ENCODE assay signal across 8 cellular contexts in the genomic region with DNA sequence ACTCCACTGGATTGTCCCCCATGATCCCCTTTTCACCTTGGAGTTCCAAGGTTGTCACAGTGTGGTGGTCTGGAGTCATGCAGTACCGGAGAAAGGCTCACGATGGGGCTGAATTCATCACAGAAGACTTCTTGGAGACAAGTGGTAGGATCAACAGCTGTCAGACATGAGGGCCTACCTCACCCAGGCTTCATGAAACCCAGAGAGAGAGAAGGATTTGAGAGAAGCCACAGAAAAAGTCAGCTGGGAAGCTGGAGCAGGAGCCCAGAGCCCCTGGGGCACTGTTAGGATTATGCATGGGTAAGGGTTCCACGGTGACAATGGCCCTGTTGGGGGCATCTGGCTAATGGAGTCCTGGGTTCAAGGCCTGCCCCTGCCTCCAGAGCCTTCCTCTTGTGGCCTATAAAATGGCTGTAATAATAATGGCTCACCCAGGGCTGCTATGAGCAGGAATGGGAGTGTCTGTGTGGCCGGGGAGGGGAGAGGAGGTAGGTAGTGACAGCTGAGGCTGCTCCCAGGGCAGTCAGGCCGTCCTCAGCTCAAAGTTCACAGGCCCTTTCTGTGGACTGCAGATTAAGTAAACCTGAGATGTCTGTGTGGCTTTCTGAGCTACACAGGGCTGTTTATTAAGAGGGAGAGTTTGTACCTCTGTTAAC. TPM values are rescaled to one million over a fixed set of nuclear protein-coding genes. Genes with fewer than 3 reads are reported as not detected.
A peak's percentile ranks its signal among the peaks of the same experiment; 100 is the strongest.
DNase-seq lines count a peak whose midpoint lies in the region; ATAC-seq and TF ChIP-seq lines count a peak whose summit lies in the region.

No MANE protein-coding gene starts in this region.

- peak overlapping the region; percentile 66 for H3K4me3 Mint-ChIP-seq in WTC11
- H3K4me3 Mint-ChIP-seq in type B pancreatic cell: peak overlapping the region; percentile 84

- peak; percentile 32 for DNase-seq in GM03348 (ENCODE audit: low spot score)
- peak; percentile 71 for DNase-seq in Karpas-422
- no peak for DNase-seq in WTC11 (ENCODE audit: low spot score)
- no peak for DNase-seq in type B pancreatic cell (ENCODE audit: extremely low spot score, unreplicated experiment)
- no peak for DNase-seq in NCI-H187 (lab: John Stamatoyannopoulos, UW)

- no peaks in the 10 kb centered on the region for H3K9me2 ChIP-seq in Karpas-422 (replicated peaks; ENCODE audit: insufficient read depth, low read length)

- H3K27me3 ChIP-seq in Karpas-422 (ENCODE audit: low read length) (no peaks in the 10 kb centered on the region), duodenal mucosa (ENCODE audit: control insufficient read depth in 1 of 2, insufficient read depth in 2 of 2, low read length in 2 of 2) (no peaks in the 10 kb centered on the region), mucosa of stomach (ENCODE audit: control insufficient read depth, insufficient read depth, low read length) (no peaks in the 10 kb centered on the region)

- H3K36me3 ChIP-seq in Karpas-422 (ENCODE audit: insufficient read depth, low read length) (no peaks in the 10 kb centered on the region), duodenal mucosa (ENCODE audit: control insufficient read depth in 1 of 2, insufficient read depth in 2 of 2, low read length in 2 of 2) (peaks cover 0 to 7% of the 10 kb centered on the region in 2 donors), mucosa of stomach (ENCODE audit: control insufficient read depth, insufficient read depth, low read length) (no peaks in the 10 kb centered on the region)

- POLR2A ChIA-PET in WTC11 (lab: Charles Lee): interaction anchor here (1.2 to 1.8 kb wide), 2 partner anchors 26 to 145 kb away, joined by 3 to 4 read pairs; no protein-coding TSS in a partner anchor

- H3K4me1 Mint-ChIP-seq in WTC11: peaks cover 19% of the 10 kb centered on the region
- peaks cover 13% of the 10 kb centered on the region for H3K4me1 Mint-ChIP-seq in type B pancreatic cell (ENCODE audit: unreplicated experiment)

- CTCF ChIA-PET in WTC11 (lab: Charles Lee): interaction anchor here (0.8 to 2.7 kb wide), 15 partner anchors 13 to 138 kb away, joined by 3 to 12 read pairs (median 4); a partner anchor contains a TSS

- peak overlapping the region; percentile 82 for H3K9ac ChIP-seq in Karpas-422 (ENCODE audit: low read length)
- H3K9ac ChIP-seq in duodenal mucosa (ENCODE audit: low read depth in 1 of 2, low read length in 2 of 2): peak overlapping the region; percentile 76 to 93
- peak overlapping the region; percentile 86 for H3K9ac ChIP-seq in mucosa of stomach (ENCODE audit: low read length)

- peak overlapping the region; percentile 81 for H3K4me3 ChIP-seq in Karpas-422 (ENCODE audit: low read length)
- peak overlapping the region; percentile 86 to 91 for H3K4me3 ChIP-seq in duodenal mucosa (ENCODE audit: low read depth in 1 of 2, low read length in 2 of 2)
- peak overlapping the region; percentile 79 for H3K4me3 ChIP-seq in mucosa of stomach (ENCODE audit: low read length)

- H4K20me1 ChIP-seq in Karpas-422 (ENCODE audit: insufficient read depth, low read depth, low read length): no peaks in the 10 kb centered on the region

- H3K4me2 ChIP-seq in Karpas-422 (ENCODE audit: low read depth, low read length, poor library complexity, severe bottlenecking): peak overlapping the region; percentile 71

- peak overlapping the region; percentile 74 for H3K27ac ChIP-seq in Karpas-422 (ENCODE audit: low read length)
- H3K27ac ChIP-seq in duodenal mucosa (ENCODE audit: low read depth, low read length): peak overlapping the region; percentile 97

- no peaks in the 10 kb centered on the region for H3K9me3 Mint-ChIP-seq in WTC11
- H3K9me3 Mint-ChIP-seq in type B pancreatic cell: no peaks in the 10 kb centered on the region

- H3K4me1 ChIP-seq in Karpas-422 (ENCODE audit: low read length): peaks cover 32% of the 10 kb centered on the region
- H3K4me1 ChIP-seq in duodenal mucosa (ENCODE audit: control insufficient read depth in 1 of 2, insufficient read depth in 2 of 2, low read length in 2 of 2): peaks cover 30 to 35% of the 10 kb centered on the region in 2 donors
- peaks cover 34% of the 10 kb centered on the region for H3K4me1 ChIP-seq in mucosa of stomach (ENCODE audit: control insufficient read depth, insufficient read depth, low read length)

- no peaks in the 10 kb centered on the region for H3K9me3 ChIP-seq in Karpas-422 (ENCODE audit: low read length)
- H3K9me3 ChIP-seq in duodenal mucosa (ENCODE audit: control insufficient read depth in 1 of 2, low read length in 2 of 2): no peaks in the 10 kb centered on the region
- no peaks in the 10 kb centered on the region for H3K9me3 ChIP-seq in mucosa of stomach (ENCODE audit: control insufficient read depth, low read length)

- H3K36me3 Mint-ChIP-seq in WTC11 (no peaks in the 10 kb centered on the region; the same call in 1 of the 2 replicates), type B pancreatic cell (no peaks in the 10 kb centered on the region)

- H3K27me3 Mint-ChIP-seq in WTC11 (ENCODE audit: low read depth): peaks cover 20% of the 10 kb centered on the region
- peaks cover 3% of the 10 kb centered on the region for H3K27me3 Mint-ChIP-seq in type B pancreatic cell

- no peak overlapping the region for H3K27ac Mint-ChIP-seq in WTC11
- peak overlapping the region; percentile 77 for H3K27ac Mint-ChIP-seq in type B pancreatic cell

- ATAC-seq in GM21825 (IDR thresholded peaks at IDR 0.05; ENCODE audit: unreplicated experiment) (peak; percentile 48), WTC11 (peak; percentile 4)

- peak overlapping the region; percentile 19; the same call in 1 of the 2 replicates for H2AFZ ChIP-seq in Karpas-422 (ENCODE audit: low read length)

- peaks cover 18% of the 10 kb centered on the region for H3K79me2 ChIP-seq in Karpas-422 (ENCODE audit: low read length)

- TF ChIP-seq CTCF in WTC11 (IDR thresholded peaks at IDR 0.05) (no peak), type B pancreatic cell (conservative IDR thresholded peaks at IDR 0.05) (peak; percentile 32)

TF ChIP-seq in WTC11, 78 proteins besides CTCF, POLR2A, EP300 and RAD21 (continues in another document):
- TF ChIP-seq, protein P1, sequence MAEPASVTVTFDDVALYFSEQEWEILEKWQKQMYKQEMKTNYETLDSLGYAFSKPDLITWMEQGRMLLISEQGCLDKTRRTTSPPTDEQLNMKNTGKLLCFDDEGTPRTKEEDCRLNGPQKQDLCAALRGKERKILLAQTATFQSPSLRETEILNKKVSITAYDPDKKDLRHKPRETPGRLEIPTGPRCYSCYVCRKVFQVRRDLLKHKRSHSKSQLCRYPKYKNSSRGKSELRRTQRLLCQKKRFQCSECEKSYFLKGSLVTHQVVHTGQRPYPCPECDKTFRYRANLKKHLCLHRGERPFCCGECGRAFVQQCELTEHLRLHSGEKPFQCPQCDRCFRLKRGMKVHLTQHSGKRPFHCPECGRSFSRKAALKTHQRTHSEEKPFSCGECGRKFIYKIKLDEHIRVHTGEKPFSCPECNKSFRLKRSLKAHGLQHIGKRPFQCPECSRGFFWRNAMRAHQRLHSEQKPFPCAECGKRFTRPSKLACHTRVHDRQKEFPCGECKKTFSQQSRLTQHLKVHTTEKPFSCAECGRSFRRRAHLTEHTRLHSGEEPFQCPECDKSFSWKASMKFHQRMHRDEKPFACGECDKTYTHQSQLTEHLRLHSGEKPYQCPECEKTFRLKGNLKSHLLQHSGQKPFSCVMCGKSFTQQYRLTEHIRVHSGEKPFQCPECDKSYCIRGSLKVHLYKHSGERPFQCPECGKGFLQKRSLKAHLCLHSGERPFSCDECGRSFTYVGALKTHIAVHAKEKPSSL (CRISPR knock-in tag; conservative IDR thresholded peaks at IDR 0.05): no peak
- TF ChIP-seq, protein P2, sequence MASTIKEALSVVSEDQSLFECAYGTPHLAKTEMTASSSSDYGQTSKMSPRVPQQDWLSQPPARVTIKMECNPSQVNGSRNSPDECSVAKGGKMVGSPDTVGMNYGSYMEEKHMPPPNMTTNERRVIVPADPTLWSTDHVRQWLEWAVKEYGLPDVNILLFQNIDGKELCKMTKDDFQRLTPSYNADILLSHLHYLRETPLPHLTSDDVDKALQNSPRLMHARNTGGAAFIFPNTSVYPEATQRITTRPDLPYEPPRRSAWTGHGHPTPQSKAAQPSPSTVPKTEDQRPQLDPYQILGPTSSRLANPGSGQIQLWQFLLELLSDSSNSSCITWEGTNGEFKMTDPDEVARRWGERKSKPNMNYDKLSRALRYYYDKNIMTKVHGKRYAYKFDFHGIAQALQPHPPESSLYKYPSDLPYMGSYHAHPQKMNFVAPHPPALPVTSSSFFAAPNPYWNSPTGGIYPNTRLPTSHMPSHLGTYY (CRISPR knock-in tag; IDR thresholded peaks at IDR 0.05): no peak
- TF ChIP-seq, protein P3, sequence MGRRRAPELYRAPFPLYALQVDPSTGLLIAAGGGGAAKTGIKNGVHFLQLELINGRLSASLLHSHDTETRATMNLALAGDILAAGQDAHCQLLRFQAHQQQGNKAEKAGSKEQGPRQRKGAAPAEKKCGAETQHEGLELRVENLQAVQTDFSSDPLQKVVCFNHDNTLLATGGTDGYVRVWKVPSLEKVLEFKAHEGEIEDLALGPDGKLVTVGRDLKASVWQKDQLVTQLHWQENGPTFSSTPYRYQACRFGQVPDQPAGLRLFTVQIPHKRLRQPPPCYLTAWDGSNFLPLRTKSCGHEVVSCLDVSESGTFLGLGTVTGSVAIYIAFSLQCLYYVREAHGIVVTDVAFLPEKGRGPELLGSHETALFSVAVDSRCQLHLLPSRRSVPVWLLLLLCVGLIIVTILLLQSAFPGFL (CRISPR knock-in tag; IDR thresholded peaks at IDR 0.05; ENCODE audit: borderline replicate concordance): no peak
- no peak for TF ChIP-seq TCF7 (CRISPR knock-in tag; IDR thresholded peaks at IDR 0.05; ENCODE audit: low read depth)
- no peak for TF ChIP-seq TEAD1 (CRISPR knock-in tag; IDR thresholded peaks at IDR 0.05)
- no peak for TF ChIP-seq CBFB (CRISPR knock-in tag; IDR thresholded peaks at IDR 0.05; ENCODE audit: low read depth)
- TF ChIP-seq, protein P4, sequence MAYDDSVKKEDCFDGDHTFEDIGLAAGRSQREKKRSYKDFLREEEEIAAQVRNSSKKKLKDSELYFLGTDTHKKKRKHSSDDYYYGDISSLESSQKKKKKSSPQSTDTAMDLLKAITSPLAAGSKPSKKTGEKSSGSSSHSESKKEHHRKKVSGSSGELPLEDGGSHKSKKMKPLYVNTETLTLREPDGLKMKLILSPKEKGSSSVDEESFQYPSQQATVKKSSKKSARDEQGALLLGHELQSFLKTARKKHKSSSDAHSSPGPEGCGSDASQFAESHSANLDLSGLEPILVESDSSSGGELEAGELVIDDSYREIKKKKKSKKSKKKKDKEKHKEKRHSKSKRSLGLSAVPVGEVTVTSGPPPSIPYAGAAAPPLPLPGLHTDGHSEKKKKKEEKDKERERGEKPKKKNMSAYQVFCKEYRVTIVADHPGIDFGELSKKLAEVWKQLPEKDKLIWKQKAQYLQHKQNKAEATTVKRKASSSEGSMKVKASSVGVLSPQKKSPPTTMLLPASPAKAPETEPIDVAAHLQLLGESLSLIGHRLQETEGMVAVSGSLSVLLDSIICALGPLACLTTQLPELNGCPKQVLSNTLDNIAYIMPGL (CRISPR knock-in tag; IDR thresholded peaks at IDR 0.05): no peak

RNA-seq across cellular contexts. Expression of a gene that starts 0.9 kb away (rescaled TPM):
- 17.5 and 18.3 TPM in 2 replicates for total RNA-seq in Karpas-422 (2014; rRNA removed; shearing (Covaris generic); ENCODE audit: low replicate concordance)
- total RNA-seq in WTC11 (2021) (11.9 to 18.4 TPM (median 18.2 TPM) in 3 replicates), type B pancreatic cell (ENCODE audit: low replicate concordance) (9.9 and 18.8 TPM in 2 replicates)

Comparison
In these comparisons a context has a peak if more than half of its experiments do, and no peak if none do; other contexts are left out.
1. DNase-seq: peak in GM03348 (single experiment) and Karpas-422 (single experiment); none in WTC11 (single experiment), type B pancreatic cell (single experiment) and NCI-H187 (0 of 2).
2. Peak in every context shown above with its lines, with median percentiles within 50 percentile points of each other: H3K4me3 ChIP-seq and H3K9ac ChIP-seq.